In genomic region chr17:80872999-80873951, GRCh38 we compare ENCODE assay signal across 9 cellular contexts.
DNase-seq lines count a peak whose midpoint lies in the region; ATAC-seq and TF ChIP-seq lines count a peak whose summit lies in the region.
"Had no signal": no experiment of that assay in that cellular context is flagged by ENCODE, and none has a peak within 500 bp of the region (broad histone marks: within the 10 kb centered on the region; RNA-seq: fewer than 3 reads in every experiment).

No MANE protein-coding gene starts in this region.

- H3K9me3 Mint-ChIP-seq in activated CD4-positive, alpha-beta memory T cell treated with anti-CD3 and anti-CD28 coated beads, Interleukin-2, amount 10 ng/mL, durations not matched to agents 7 days and 5 days, result no peaks in the 10 kb centered on the region
- no peaks in the 10 kb centered on the region for H3K9me3 Mint-ChIP-seq in activated CD4-positive, alpha-beta memory T cell treated with anti-CD3 and anti-CD28 coated beads for 36 hours
- no peaks in the 10 kb centered on the region for H3K9me3 Mint-ChIP-seq in activated CD8-positive, alpha-beta T cell treated with anti-CD3 and anti-CD28 coated beads for 36 hours

- peak overlapping the region; percentile 40 for H3K27ac Mint-ChIP-seq in activated CD4-positive, alpha-beta memory T cell treated with anti-CD3 and anti-CD28 coated beads, Interleukin-2, amount 10 ng/mL, durations not matched to agents 7 days and 5 days
- H3K27ac Mint-ChIP-seq in activated CD4-positive, alpha-beta memory T cell treated with anti-CD3 and anti-CD28 coated beads for 36 hours, result no peak overlapping the region
- peak overlapping the region; percentile 25 for H3K27ac Mint-ChIP-seq in activated CD8-positive, alpha-beta T cell treated with anti-CD3 and anti-CD28 coated beads for 36 hours

- no peak for TF ChIP-seq CTCF in activated CD8-positive, alpha-beta T cell treated with anti-CD3 and anti-CD28 coated beads for 36 hours (IDR thresholded peaks at IDR 0.05)
- no peak for TF ChIP-seq CTCF in sigmoid colon (IDR thresholded peaks at IDR 0.05)

- CTCF ChIA-PET in activated CD4-positive, alpha-beta memory T cell treated with anti-CD3 and anti-CD28 coated beads, Interleukin-2, amount 10 ng/mL, durations not matched to agents 7 days and 5 days (lab: Charles Lee), result no interaction called here
- CTCF ChIA-PET in activated CD4-positive, alpha-beta memory T cell treated with anti-CD3 and anti-CD28 coated beads for 36 hours (lab: Charles Lee), result interaction anchor here (1.3 kb wide), 1 partner anchor 27 kb away, joined by 4 read pairs; no protein-coding TSS in a partner anchor
- CTCF ChIA-PET in activated CD8-positive, alpha-beta T cell treated with anti-CD3 and anti-CD28 coated beads for 36 hours (lab: Charles Lee), result interaction anchor here (0.6 to 1.7 kb wide), 3 partner anchors 9 to 26 kb away, joined by 3 to 4 read pairs (median 4); no protein-coding TSS in a partner anchor

- peaks cover 0 to 10% (median 0%) of the 10 kb centered on the region in 4 donors for H3K36me3 ChIP-seq in sigmoid colon

- no peak overlapping the region for H3K27ac ChIP-seq in sigmoid colon

- no peaks in the 10 kb centered on the region for H3K4me1 ChIP-seq in sigmoid colon

- no peak for DNase-seq in activated CD4-positive, alpha-beta memory T cell treated with anti-CD3 and anti-CD28 coated beads, Interleukin-2, amount 10 ng/mL, durations not matched to agents 7 days and 5 days
- DNase-seq in activated CD4-positive, alpha-beta memory T cell treated with anti-CD3 and anti-CD28 coated beads for 36 hours, result no peak
- no peak for DNase-seq in activated CD8-positive, alpha-beta T cell treated with anti-CD3 and anti-CD28 coated beads for 36 hours
- DNase-seq in hippocampal formation (lab: John Stamatoyannopoulos, UW) (peak; percentile 24 to 34), sigmoid colon (peak; percentile 6), NCI-H1105 (lab: John Stamatoyannopoulos, UW) (no peak), NCI-H2196 treated with DMSO at 0.1 percent for 48 hours (lab: John Stamatoyannopoulos, UW; ENCODE audit: unreplicated experiment) (no peak)
- DNase-seq: stimulated activated CD4-positive, alpha-beta T cell treated with anti-CD3 and anti-CD28 coated beads, Interleukin-15, amount 100 ng/mL, for 24 hours had no signal

- no peak for ATAC-seq in activated CD8-positive, alpha-beta T cell treated with anti-CD3 and anti-CD28 coated beads for 36 hours
- ATAC-seq in HG03135 (IDR thresholded peaks at IDR 0.05; ENCODE audit: unreplicated experiment), result no peak

- peaks cover 56% of the 10 kb centered on the region for H3K36me3 Mint-ChIP-seq in activated CD4-positive, alpha-beta memory T cell treated with anti-CD3 and anti-CD28 coated beads, Interleukin-2, amount 10 ng/mL, durations not matched to agents 7 days and 5 days (ENCODE audit: low read depth)
- H3K36me3 Mint-ChIP-seq in activated CD4-positive, alpha-beta memory T cell treated with anti-CD3 and anti-CD28 coated beads for 36 hours, result peaks cover 22% of the 10 kb centered on the region
- H3K36me3 Mint-ChIP-seq in activated CD8-positive, alpha-beta T cell treated with anti-CD3 and anti-CD28 coated beads for 36 hours (ENCODE audit: low read depth), result peaks cover 38% of the 10 kb centered on the region

- no peak for TF ChIP-seq EP300 in sigmoid colon (IDR thresholded peaks at IDR 0.05)

- WGBS in sigmoid colon, 2 donors, result 83 to 90% methylated on average over 20 of the region's 20 CpGs

- H3K4me3 Mint-ChIP-seq in activated CD4-positive, alpha-beta memory T cell treated with anti-CD3 and anti-CD28 coated beads, Interleukin-2, amount 10 ng/mL, durations not matched to agents 7 days and 5 days, result no peak overlapping the region
- H3K4me3 Mint-ChIP-seq in activated CD4-positive, alpha-beta memory T cell treated with anti-CD3 and anti-CD28 coated beads for 36 hours, result no peak overlapping the region
- no peak overlapping the region for H3K4me3 Mint-ChIP-seq in activated CD8-positive, alpha-beta T cell treated with anti-CD3 and anti-CD28 coated beads for 36 hours

- no peak overlapping the region for H3K4me3 ChIP-seq in sigmoid colon

- no peaks in the 10 kb centered on the region for H3K9me3 ChIP-seq in sigmoid colon

- intact Hi-C loops in activated CD4-positive, alpha-beta memory T cell treated with anti-CD3 and anti-CD28 coated beads for 36 hours (cut with micrococcal nuclease), result no loop called here
- intact Hi-C loops in activated CD8-positive, alpha-beta T cell treated with anti-CD3 and anti-CD28 coated beads for 36 hours (cut with micrococcal nuclease), result no loop called here
- intact Hi-C loops in sigmoid colon (cut with DNase I), result no loop called here

- TF ChIP-seq POLR2A in sigmoid colon (IDR thresholded peaks at IDR 0.05), result no peak

- peaks cover 80% of the 10 kb centered on the region for H3K4me1 Mint-ChIP-seq in activated CD4-positive, alpha-beta memory T cell treated with anti-CD3 and anti-CD28 coated beads, Interleukin-2, amount 10 ng/mL, durations not matched to agents 7 days and 5 days
- H3K4me1 Mint-ChIP-seq in activated CD4-positive, alpha-beta memory T cell treated with anti-CD3 and anti-CD28 coated beads for 36 hours (ENCODE audit: low read depth), result peaks cover 60% of the 10 kb centered on the region
- peaks cover 77% of the 10 kb centered on the region for H3K4me1 Mint-ChIP-seq in activated CD8-positive, alpha-beta T cell treated with anti-CD3 and anti-CD28 coated beads for 36 hours (ENCODE audit: low read depth)

- H3K27me3 ChIP-seq in sigmoid colon, result no peaks in the 10 kb centered on the region

- POLR2A ChIA-PET in activated CD4-positive, alpha-beta memory T cell treated with anti-CD3 and anti-CD28 coated beads, Interleukin-2, amount 10 ng/mL, durations not matched to agents 7 days and 5 days (lab: Charles Lee), result interaction anchor here (1.0 to 2.1 kb wide), 5 partner anchors 17 to 92 kb away, joined by 3 to 11 read pairs (median 3); no protein-coding TSS in a partner anchor
- POLR2A ChIA-PET in activated CD4-positive, alpha-beta memory T cell treated with anti-CD3 and anti-CD28 coated beads for 36 hours (lab: Charles Lee), result no interaction called here
- POLR2A ChIA-PET in activated CD8-positive, alpha-beta T cell treated with anti-CD3 and anti-CD28 coated beads for 36 hours (lab: Charles Lee), result interaction anchor here (0.6 to 1.0 kb wide), 2 partner anchors 20 to 40 kb away, joined by 3 read pairs; no protein-coding TSS in a partner anchor

- no peaks in the 10 kb centered on the region for H3K27me3 Mint-ChIP-seq in activated CD4-positive, alpha-beta memory T cell treated with anti-CD3 and anti-CD28 coated beads, Interleukin-2, amount 10 ng/mL, durations not matched to agents 7 days and 5 days
- H3K27me3 Mint-ChIP-seq in activated CD4-positive, alpha-beta memory T cell treated with anti-CD3 and anti-CD28 coated beads for 36 hours, result no peaks in the 10 kb centered on the region
- no peaks in the 10 kb centered on the region for H3K27me3 Mint-ChIP-seq in activated CD8-positive, alpha-beta T cell treated with anti-CD3 and anti-CD28 coated beads for 36 hours

Comparison
In these comparisons a context has a peak if more than half of its experiments do, and no peak if none do; other contexts are left out.
1. DNase-seq: peak in hippocampal formation (2 of 2) and sigmoid colon (single experiment); none in activated CD4-positive, alpha-beta memory T cell treated with anti-CD3 and anti-CD28 coated beads, Interleukin-2, amount 10 ng/mL, durations not matched to agents 7 days and 5 days (single experiment), activated CD4-positive, alpha-beta memory T cell treated with anti-CD3 and anti-CD28 coated beads for 36 hours (single experiment), activated CD8-positive, alpha-beta T cell treated with anti-CD3 and anti-CD28 coated beads for 36 hours (single experiment), NCI-H1105 (single experiment) and NCI-H2196 treated with DMSO at 0.1 percent for 48 hours (single experiment).